Comparison of ENCODE assay signal across 22 cellular contexts in the genomic region with DNA sequence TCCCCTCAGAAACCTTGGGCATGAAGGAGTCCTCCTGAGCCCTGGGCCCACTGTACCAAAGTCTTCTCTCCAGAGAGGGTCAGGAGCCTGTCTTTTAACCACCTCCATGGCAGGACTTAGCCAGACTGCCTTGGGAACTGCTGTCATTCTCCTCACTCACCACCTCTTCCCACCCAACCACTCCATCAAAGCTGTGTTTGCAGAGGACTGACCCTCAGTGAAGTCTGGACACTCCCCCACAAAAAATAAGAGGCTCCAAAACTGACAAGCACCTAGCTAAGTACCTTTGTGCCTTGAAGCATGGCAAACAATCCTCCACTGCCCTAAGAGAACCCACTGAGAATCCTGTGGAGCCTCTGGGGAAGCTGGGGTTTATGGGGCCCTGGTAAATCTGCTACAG.
"Had no signal": no experiment of that assay in that cellular context is flagged by ENCODE, and none has a peak within 500 bp of the region (broad histone marks: within the 10 kb centered on the region; RNA-seq: fewer than 3 reads in every experiment).

No MANE protein-coding gene starts in this region.

- H3K4me3 Mint-ChIP-seq: stimulated activated naive CD8-positive, alpha-beta T cell treated with anti-CD3 and anti-CD28 coated beads, Interleukin-15, amount 100 ng/mL, for 72 hours; type B pancreatic cell had no signal

- ATAC-seq: right lobe of liver; stimulated activated naive CD8-positive, alpha-beta T cell treated with anti-CD3 and anti-CD28 coated beads, Interleukin-15, amount 100 ng/mL, for 72 hours had no signal

- H3K36me3 Mint-ChIP-seq: type B pancreatic cell had no signal

- DNase-seq: activated CD4-positive, alpha-beta T cell treated with anti-CD3 and anti-CD28 coated beads for 1 hour; activated CD8-positive, alpha-beta memory T cell treated with anti-CD3 and anti-CD28 coated beads for 24 hours; activated CD8-positive, alpha-beta memory T cell treated with anti-CD3 and anti-CD28 coated beads, Interleukin-2, amount 50 U/mL, for 48 hours; activated gamma-delta T cell treated with Interleukin-2 at 50 U/mL for 16 hours; activated T-cell treated with anti-CD3 and anti-CD28 coated beads, Interleukin-2, amount 50 U/mL, for 48 hours; aorta; cerebellar nuclear complex; cortex of kidney; head of caudate nucleus; kidney glomerular epithelial cell; left ventricle myocardium inferior; mammary epithelial cell; right lobe of liver; small intestine; stimulated activated CD4-positive, alpha-beta T cell treated with anti-CD3 and anti-CD28 coated beads, Interleukin-15, amount 100 ng/mL, for 24 hours; stimulated activated CD4-positive, alpha-beta T cell treated with anti-CD3 and anti-CD28 coated beads, Interleukin-2, amount 100 ng/mL, for 48 hours; stimulated activated naive CD8-positive, alpha-beta T cell treated with anti-CD3 and anti-CD28 coated beads, Interleukin-15, amount 100 ng/mL, for 72 hours; T-helper 2 cell had no signal

- H3K27me3 Mint-ChIP-seq: stimulated activated naive CD8-positive, alpha-beta T cell treated with anti-CD3 and anti-CD28 coated beads, Interleukin-15, amount 100 ng/mL, for 72 hours; type B pancreatic cell had no signal

- H3K27me3 ChIP-seq: right lobe of liver, suprapubic skin had no signal

- H3K27ac ChIP-seq: left ventricle myocardium inferior, parathyroid adenoma, right lobe of liver, suprapubic skin, VCaP had no signal

- H3K9me3 ChIP-seq: left ventricle myocardium inferior, right lobe of liver, suprapubic skin had no signal

- H3K9me3 Mint-ChIP-seq: stimulated activated naive CD8-positive, alpha-beta T cell treated with anti-CD3 and anti-CD28 coated beads, Interleukin-15, amount 100 ng/mL, for 72 hours; type B pancreatic cell had no signal

- H3K4me3 ChIP-seq: left ventricle myocardium inferior, right lobe of liver, suprapubic skin had no signal

- H2AFZ ChIP-seq: parathyroid adenoma had no signal

- H3K36me3 ChIP-seq: left ventricle myocardium inferior, right lobe of liver, suprapubic skin had no signal

- H3K9ac ChIP-seq: parathyroid adenoma had no signal

- H3K27ac Mint-ChIP-seq: stimulated activated naive CD8-positive, alpha-beta T cell treated with anti-CD3 and anti-CD28 coated beads, Interleukin-15, amount 100 ng/mL, for 72 hours; type B pancreatic cell had no signal
